22 cellular contexts compared by ENCODE assay signal in the genomic region with DNA sequence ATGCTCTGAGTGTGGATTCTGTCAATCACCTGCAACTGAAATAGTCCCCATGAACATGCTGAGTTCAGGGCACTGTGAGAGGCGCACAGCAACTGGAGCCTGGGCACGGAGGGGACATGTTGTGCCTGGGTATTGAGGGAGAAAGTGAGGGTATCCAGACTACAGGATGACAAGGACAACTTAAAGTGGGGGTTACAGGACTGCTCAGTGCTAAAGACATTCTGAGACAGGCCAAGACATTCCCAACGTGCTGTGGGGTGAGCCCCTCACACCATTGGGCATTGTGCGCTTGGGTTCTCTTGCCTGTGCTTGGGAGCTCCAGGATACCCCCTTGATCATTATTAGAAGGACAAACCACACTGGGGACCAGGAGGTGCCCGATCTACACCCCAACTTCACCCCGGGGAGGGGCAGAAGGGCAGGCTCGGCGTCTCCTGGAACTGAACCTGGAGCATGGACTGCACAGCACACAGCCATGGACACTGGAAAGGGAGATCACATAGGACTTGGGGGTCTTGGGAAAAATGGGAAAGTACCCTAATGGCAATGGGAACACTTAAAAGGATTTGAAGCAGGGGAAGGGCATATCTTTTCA.
"Had no signal": no experiment of that assay in that cellular context is flagged by ENCODE, and none has a peak within 500 bp of the region (broad histone marks: within the 10 kb centered on the region; RNA-seq: fewer than 3 reads in every experiment).

No MANE protein-coding gene starts in this region.

- H3K36me3 Mint-ChIP-seq: activated CD8-positive, alpha-beta memory T cell treated with anti-CD3 and anti-CD28 coated beads, Interleukin-2, amount 10 ng/mL, durations not matched to agents 7 days and 5 days; activated naive CD4-positive, alpha-beta T cell treated with anti-CD3 and anti-CD28 coated beads, Interleukin-2, amount 50 U/mL, for 24 hours had no signal

- H3K27ac Mint-ChIP-seq: activated B cell treated with CpG ODN at 0.5 μM for 24 hours; activated CD4-positive, alpha-beta T cell treated with anti-CD3 and anti-CD28 coated beads, Interleukin-2, amount 10 ng/mL, durations not matched to agents 24 days and 14 days; activated CD8-positive, alpha-beta memory T cell treated with anti-CD3 and anti-CD28 coated beads, Interleukin-2, amount 10 ng/mL, durations not matched to agents 7 days and 5 days; activated naive CD4-positive, alpha-beta T cell treated with anti-CD3 and anti-CD28 coated beads, Interleukin-2, amount 50 U/mL, for 24 hours; activated T-helper 17 cell treated with anti-CD3 and anti-CD28 coated beads, Interleukin-2, amount 50 U/mL, for 72 hours had no signal

- DNase-seq: activated B cell treated with CpG ODN at 0.5 μM for 24 hours; activated CD4-positive, alpha-beta T cell treated with anti-CD3 and anti-CD28 coated beads for 1 hour; activated CD4-positive, alpha-beta T cell treated with anti-CD3 and anti-CD28 coated beads, Interleukin-2, amount 10 ng/mL, durations not matched to agents 24 days and 14 days; activated CD4-positive, alpha-beta T cell treated with anti-CD3 and anti-CD28 coated beads, Interleukin-2, amount 50 U/mL, for 48 hours; activated CD8-positive, alpha-beta memory T cell treated with anti-CD3 and anti-CD28 coated beads, Interleukin-2, amount 10 ng/mL, durations not matched to agents 7 days and 5 days; activated T-cell treated with anti-CD3 and anti-CD28 coated beads, Interleukin-2, amount 50 U/mL, for 48 hours; aorta; IMR-90; Kasumi-1; KBM-7; NCI-H1105 treated with DMSO at 0.1 percent for 48 hours; NCI-H1436 treated with DMSO at 0.1 percent for 48 hours; NCI-H187; NCI-H2081; NCI-H446; NCI-H524; PC-3; SHP77 treated with DMSO at 0.1 percent for 48 hours; T-helper 2 cell; T1000 had no signal

- H3K4me1 Mint-ChIP-seq: activated B cell treated with CpG ODN at 0.5 μM for 24 hours; activated CD4-positive, alpha-beta T cell treated with anti-CD3 and anti-CD28 coated beads, Interleukin-2, amount 10 ng/mL, durations not matched to agents 24 days and 14 days; activated CD8-positive, alpha-beta memory T cell treated with anti-CD3 and anti-CD28 coated beads, Interleukin-2, amount 10 ng/mL, durations not matched to agents 7 days and 5 days; activated naive CD4-positive, alpha-beta T cell treated with anti-CD3 and anti-CD28 coated beads, Interleukin-2, amount 50 U/mL, for 24 hours; activated T-helper 17 cell treated with anti-CD3 and anti-CD28 coated beads, Interleukin-2, amount 50 U/mL, for 72 hours had no signal

- H3K27me3 Mint-ChIP-seq: activated CD8-positive, alpha-beta memory T cell treated with anti-CD3 and anti-CD28 coated beads, Interleukin-2, amount 10 ng/mL, durations not matched to agents 7 days and 5 days; activated naive CD4-positive, alpha-beta T cell treated with anti-CD3 and anti-CD28 coated beads, Interleukin-2, amount 50 U/mL, for 24 hours; activated T-helper 17 cell treated with anti-CD3 and anti-CD28 coated beads, Interleukin-2, amount 50 U/mL, for 72 hours had no signal

- ATAC-seq: activated CD8-positive, alpha-beta memory T cell treated with anti-CD3 and anti-CD28 coated beads, Interleukin-2, amount 10 ng/mL, durations not matched to agents 7 days and 5 days; activated T-helper 17 cell treated with anti-CD3 and anti-CD28 coated beads, Interleukin-2, amount 50 U/mL, for 72 hours; PC-3 had no signal

- H3K4me3 Mint-ChIP-seq: activated B cell treated with CpG ODN at 0.5 μM for 24 hours; activated CD4-positive, alpha-beta T cell treated with anti-CD3 and anti-CD28 coated beads, Interleukin-2, amount 10 ng/mL, durations not matched to agents 24 days and 14 days; activated CD8-positive, alpha-beta memory T cell treated with anti-CD3 and anti-CD28 coated beads, Interleukin-2, amount 10 ng/mL, durations not matched to agents 7 days and 5 days; activated naive CD4-positive, alpha-beta T cell treated with anti-CD3 and anti-CD28 coated beads, Interleukin-2, amount 50 U/mL, for 24 hours; activated T-helper 17 cell treated with anti-CD3 and anti-CD28 coated beads, Interleukin-2, amount 50 U/mL, for 72 hours had no signal

- H3K9me3 Mint-ChIP-seq: activated B cell treated with CpG ODN at 0.5 μM for 24 hours; activated CD4-positive, alpha-beta T cell treated with anti-CD3 and anti-CD28 coated beads, Interleukin-2, amount 10 ng/mL, durations not matched to agents 24 days and 14 days; activated naive CD4-positive, alpha-beta T cell treated with anti-CD3 and anti-CD28 coated beads, Interleukin-2, amount 50 U/mL, for 24 hours; activated T-helper 17 cell treated with anti-CD3 and anti-CD28 coated beads, Interleukin-2, amount 50 U/mL, for 72 hours had no signal
